Comparison of ENCODE assay signal across 11 cellular contexts in genomic region chr16:56101480-56101879, GRCh38.
"Had no signal": no experiment of that assay in that cellular context is flagged by ENCODE, and none has a peak within 500 bp of the region (broad histone marks: within the 10 kb centered on the region; RNA-seq: fewer than 3 reads in every experiment).

No MANE protein-coding gene starts in this region.

- ATAC-seq: activated CD4-positive, CD25-positive, alpha-beta regulatory T cell treated with anti-CD3 and anti-CD28 coated beads, Interleukin-2, amount 50 U/mL, for 24 hours; naive thymus-derived CD4-positive, alpha-beta T cell had no signal

- H3K27me3 ChIP-seq: breast epithelium, testis had no signal

- H3K4me1 ChIP-seq: breast epithelium, foreskin keratinocyte, psoas muscle had no signal

- H3K4me3 ChIP-seq: testis had no signal

- H3K9me3 ChIP-seq: breast epithelium, psoas muscle, testis had no signal

- H3K27ac Mint-ChIP-seq: activated naive CD8-positive, alpha-beta T cell treated with anti-CD3 and anti-CD28 coated beads, Interleukin-2, amount 10 ng/mL, durations not matched to agents 7 days and 5 days; naive thymus-derived CD4-positive, alpha-beta T cell had no signal

- DNase-seq: activated CD4-positive, alpha-beta T cell treated with anti-CD3 and anti-CD28 coated beads, Interleukin-2, amount 50 U/mL, for 48 hours; activated naive CD8-positive, alpha-beta T cell treated with anti-CD3 and anti-CD28 coated beads, Interleukin-2, amount 10 ng/mL, durations not matched to agents 7 days and 5 days; naive thymus-derived CD4-positive, alpha-beta T cell; psoas muscle; stimulated activated CD4-positive, alpha-beta T cell treated with anti-CD3 and anti-CD28 coated beads, Interleukin-2, amount 100 ng/mL, for 48 hours; stimulated activated naive CD4-positive, alpha-beta T cell treated with Interleukin-2 at 50 U/mL for 16 hours; T-helper 2 cell had no signal

- H3K36me3 Mint-ChIP-seq: activated naive CD8-positive, alpha-beta T cell treated with anti-CD3 and anti-CD28 coated beads, Interleukin-2, amount 10 ng/mL, durations not matched to agents 7 days and 5 days; naive thymus-derived CD4-positive, alpha-beta T cell had no signal

- H3K36me3 ChIP-seq: breast epithelium had no signal

- H3K9me3 Mint-ChIP-seq: activated naive CD8-positive, alpha-beta T cell treated with anti-CD3 and anti-CD28 coated beads, Interleukin-2, amount 10 ng/mL, durations not matched to agents 7 days and 5 days had no signal

- H3K4me1 Mint-ChIP-seq: activated naive CD8-positive, alpha-beta T cell treated with anti-CD3 and anti-CD28 coated beads, Interleukin-2, amount 10 ng/mL, durations not matched to agents 7 days and 5 days; naive thymus-derived CD4-positive, alpha-beta T cell had no signal

- H3K4me3 Mint-ChIP-seq: activated naive CD8-positive, alpha-beta T cell treated with anti-CD3 and anti-CD28 coated beads, Interleukin-2, amount 10 ng/mL, durations not matched to agents 7 days and 5 days; naive thymus-derived CD4-positive, alpha-beta T cell had no signal

- H3K27ac ChIP-seq: foreskin keratinocyte, psoas muscle had no signal
